Comparison of ENCODE assay signal across 8 cellular contexts in the genomic region with DNA sequence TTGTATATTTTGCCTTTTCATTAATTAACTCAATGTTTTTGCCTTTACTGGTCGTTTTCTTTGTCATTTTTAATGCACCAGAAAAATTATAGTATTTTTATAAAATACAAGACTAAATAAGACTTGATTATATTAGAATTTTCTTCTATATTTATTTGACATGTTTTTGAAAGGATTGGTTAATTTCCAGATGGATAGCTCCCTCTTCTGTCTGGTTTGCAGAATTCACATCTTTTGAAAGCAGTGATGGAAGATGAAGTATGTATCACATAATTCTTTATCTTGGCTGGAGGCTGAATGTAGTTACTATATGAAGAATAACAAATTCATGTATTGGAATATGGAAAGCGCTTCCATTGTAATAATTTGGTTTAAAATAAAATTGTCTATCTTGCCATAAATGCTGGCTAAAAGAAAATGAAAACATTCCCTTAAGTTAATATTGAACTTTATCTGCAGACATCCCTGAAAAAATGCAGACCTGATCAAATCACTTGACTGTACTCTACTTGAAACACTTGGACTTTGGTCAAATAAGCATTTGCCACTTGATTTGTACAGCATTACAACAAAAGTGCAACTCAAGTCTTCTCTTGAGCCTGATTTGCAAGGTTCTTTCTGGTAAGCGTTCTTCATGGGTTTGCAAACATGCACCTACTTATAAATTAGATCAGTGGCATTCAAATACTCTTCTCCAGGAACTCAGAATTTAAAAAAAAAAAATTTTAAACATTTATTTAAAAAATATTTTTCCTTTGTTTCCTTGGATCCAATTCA.
DNase-seq lines count a peak whose midpoint lies in the region; ATAC-seq, FAIRE-seq and TF ChIP-seq lines count a peak whose summit lies in the region.

No MANE protein-coding gene starts in this region.

- H3K27ac Mint-ChIP-seq in activated naive CD4-positive, alpha-beta T cell treated with anti-CD3 and anti-CD28 coated beads, Interleukin-2, amount 50 U/mL, for 72 hours = no peak overlapping the region

- H3K4me3 ChIP-seq in fibroblast of villous mesenchyme (ENCODE audit: low read depth, low read length) = no peak overlapping the region

- TF ChIP-seq CTCF in fibroblast of villous mesenchyme (IDR thresholded peaks at IDR 0.05; ENCODE audit: insufficient read depth, low read depth, low read length) (peak; percentile 68), omental fat pad (IDR thresholded peaks at IDR 0.05) (no peak)

- H3K9me3 Mint-ChIP-seq in activated naive CD4-positive, alpha-beta T cell treated with anti-CD3 and anti-CD28 coated beads, Interleukin-2, amount 50 U/mL, for 72 hours = peaks cover 0 to 4% of the 10 kb centered on the region in 2 donors

- no peak for ATAC-seq in activated naive CD4-positive, alpha-beta T cell treated with anti-CD3 and anti-CD28 coated beads, Interleukin-2, amount 50 U/mL, for 72 hours
- no peak for ATAC-seq in omental fat pad (ENCODE audit: low FRiP score)

- no peaks in the 10 kb centered on the region for H3K36me3 Mint-ChIP-seq in activated naive CD4-positive, alpha-beta T cell treated with anti-CD3 and anti-CD28 coated beads, Interleukin-2, amount 50 U/mL, for 72 hours

- no peak for TF ChIP-seq POLR2A in GM12892 (IDR thresholded peaks at IDR 0.05; ENCODE audit: low read depth, low read length)

- DNase-seq in Ammon's horn (ENCODE audit: low spot score) = peak; percentile 43
- DNase-seq in HS-27A (ENCODE audit: low read depth) = peak; percentile 26
- peak; percentile 48 for DNase-seq in RCC 7860 (ENCODE audit: low spot score)
- peak; percentile 70 for DNase-seq in fibroblast of villous mesenchyme (ENCODE audit: low read depth)
- DNase-seq in superior temporal gyrus (ENCODE audit: extremely low spot score) = peak; percentile 86
- no peak for DNase-seq in activated naive CD4-positive, alpha-beta T cell treated with anti-CD3 and anti-CD28 coated beads, Interleukin-2, amount 50 U/mL, for 72 hours (ENCODE audit: low spot score in 2 of 2)
- no peak for DNase-seq in omental fat pad (ENCODE audit: low spot score)
- DNase-seq in GM12892 (ENCODE audit: insufficient read length) = no peak

- FAIRE-seq in RCC 7860 (lab: Jason Lieb, UNC) = peak; percentile 85
- no peak for FAIRE-seq in GM12892 (lab: Jason Lieb, UNC)

Comparison
In these comparisons a context has a peak if more than half of its experiments do, and no peak if none do; other contexts are left out.
1. DNase-seq: peak in Ammon's horn (single experiment), HS-27A (single experiment), RCC 7860 (single experiment), fibroblast of villous mesenchyme (single experiment) and superior temporal gyrus (single experiment); none in activated naive CD4-positive, alpha-beta T cell treated with anti-CD3 and anti-CD28 coated beads, Interleukin-2, amount 50 U/mL, for 72 hours (0 of 2), omental fat pad (single experiment) and GM12892 (single experiment).